ENCODE assay signal across 1 cellular context in the genomic region with DNA sequence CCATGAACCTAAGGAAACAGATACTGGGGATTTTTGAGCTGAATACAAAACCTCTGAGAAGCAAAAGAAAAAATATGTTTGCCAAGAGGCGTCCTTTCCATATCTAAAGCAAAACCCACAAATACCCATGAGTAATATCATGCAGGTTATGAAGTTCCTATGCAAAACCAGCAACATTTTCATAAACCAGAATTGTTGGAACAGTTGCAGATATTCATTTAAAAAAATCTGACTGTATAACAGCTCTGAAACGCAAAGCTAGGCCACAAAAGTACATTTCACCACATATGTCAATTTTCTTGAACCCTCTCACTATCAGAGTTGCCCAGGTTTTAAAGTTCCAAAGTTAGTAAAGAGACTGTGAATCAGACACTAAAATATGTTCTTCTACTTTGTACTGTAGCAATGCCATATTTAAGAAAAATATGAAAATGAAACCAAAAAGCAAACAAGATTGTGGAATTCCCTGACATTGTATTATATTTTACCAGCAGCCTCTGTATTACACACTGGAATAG.
TF ChIP-seq lines count a peak whose summit lies in the region.

No MANE protein-coding gene starts in this region.

TF ChIP-seq in IMR-90, 13 proteins besides CTCF, POLR2A, EP300 and RAD21 (continued from another document):
- TF ChIP-seq CHD1 (IDR thresholded peaks at IDR 0.05; ENCODE audit: low read depth, low read length) = no peak
- no peak for TF ChIP-seq BHLHE40 (IDR thresholded peaks at IDR 0.05; ENCODE audit: low read depth, low read length)
